18 cellular contexts compared by ENCODE assay signal in the genomic region with DNA sequence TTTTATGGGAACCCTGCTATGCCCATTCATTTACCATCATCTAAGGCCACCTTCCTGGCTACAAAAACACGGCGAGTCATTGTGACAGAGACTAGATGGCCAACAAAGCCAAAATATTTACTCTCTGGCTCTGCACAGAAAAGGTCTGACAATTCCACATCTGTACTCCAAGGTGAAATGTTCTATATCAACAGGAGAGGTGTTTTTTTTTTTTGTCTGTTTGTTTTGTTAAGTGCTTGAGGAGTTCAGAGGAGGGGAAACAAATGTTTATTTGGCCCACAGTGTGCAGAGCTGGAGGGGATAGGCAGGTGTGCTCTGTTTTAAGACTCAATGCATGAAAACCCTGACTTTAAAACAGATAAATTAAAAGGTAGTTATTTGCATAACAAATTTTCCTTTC. TPM values are rescaled to one million over a fixed set of nuclear protein-coding genes. Genes with fewer than 3 reads are reported as not detected.
A peak's percentile ranks its signal among the peaks of the same experiment; 100 is the strongest.
DNase-seq lines count a peak whose midpoint lies in the region; ATAC-seq and TF ChIP-seq lines count a peak whose summit lies in the region.
"Had no signal": no experiment of that assay in that cellular context is flagged by ENCODE, and none has a peak within 500 bp of the region (broad histone marks: within the 10 kb centered on the region; RNA-seq: fewer than 3 reads in every experiment).

No MANE protein-coding gene starts in this region.

- no peak for DNase-seq in CD4-positive, alpha-beta T cell
- DNase-seq in DMS53 treated with DMSO at 0.1 percent for 48 hours (lab: John Stamatoyannopoulos, UW; ENCODE audit: unreplicated experiment) (peak; percentile 89), NCI-H2196 (lab: John Stamatoyannopoulos, UW; ENCODE audit: unreplicated experiment) (peak; percentile 20), globus pallidus (ENCODE audit: low spot score) (no peak)
- no peak for DNase-seq in activated T-helper 2 cell treated with anti-CD3 and anti-CD28 coated beads, Interferon-gamma antibody, Interleukin-2, Interleukin-4, amounts not matched to agents 10 μg/mL and 5 μg/mL and 100 μg/mL, durations not matched to agents 14 hours and 24 hours and 36 hours (ENCODE audit: low spot score)
- DNase-seq: hypothalamus; left ventricle myocardium superior; retina; stimulated activated CD4-positive, alpha-beta T cell treated with anti-CD3 and anti-CD28 coated beads, Interleukin-4, amount 100 ng/mL, for 4 hours; stimulated activated naive CD4-positive, alpha-beta T cell treated with Interleukin-2 at 50 U/mL for 16 hours had no signal

- no peaks in the 10 kb centered on the region for H3K27me3 ChIP-seq in CD4-positive, alpha-beta T cell (ENCODE audit: control insufficient read depth, insufficient read depth, low read length)
- H3K27me3 ChIP-seq: BLaER1 had no signal

- CTCF ChIA-PET in CD4-positive, alpha-beta T cell (lab: Charles Lee) = interaction anchor here (0.7 to 2.9 kb wide), 7 partner anchors 10 to 413 kb away, joined by 3 to 15 read pairs (median 4); a partner anchor contains a TSS

- peaks cover 49% of the 10 kb centered on the region for H3K36me3 Mint-ChIP-seq in CD4-positive, alpha-beta T cell (ENCODE audit: low read depth)
- H3K36me3 Mint-ChIP-seq in activated T-helper 2 cell treated with anti-CD3 and anti-CD28 coated beads, Interferon-gamma antibody, Interleukin-2, Interleukin-4, amounts not matched to agents 10 μg/mL and 5 μg/mL and 100 μg/mL, durations not matched to agents 14 hours and 24 hours and 36 hours (ENCODE audit: low read depth) = peaks cover 41% of the 10 kb centered on the region

- H3K9me3 Mint-ChIP-seq in CD4-positive, alpha-beta T cell = no peaks in the 10 kb centered on the region
- no peaks in the 10 kb centered on the region for H3K9me3 Mint-ChIP-seq in activated T-helper 2 cell treated with anti-CD3 and anti-CD28 coated beads, Interferon-gamma antibody, Interleukin-2, Interleukin-4, amounts not matched to agents 10 μg/mL and 5 μg/mL and 100 μg/mL, durations not matched to agents 14 hours and 24 hours and 36 hours
- H3K9me3 Mint-ChIP-seq: nephron had no signal

- no peaks in the 10 kb centered on the region for H3K27me3 Mint-ChIP-seq in CD4-positive, alpha-beta T cell
- H3K27me3 Mint-ChIP-seq in activated T-helper 2 cell treated with anti-CD3 and anti-CD28 coated beads, Interferon-gamma antibody, Interleukin-2, Interleukin-4, amounts not matched to agents 10 μg/mL and 5 μg/mL and 100 μg/mL, durations not matched to agents 14 hours and 24 hours and 36 hours (ENCODE audit: low read depth) = no peaks in the 10 kb centered on the region

- peaks cover 95% of the 10 kb centered on the region for H3K4me1 Mint-ChIP-seq in CD4-positive, alpha-beta T cell (ENCODE audit: low read depth)
- H3K4me1 Mint-ChIP-seq in activated T-helper 2 cell treated with anti-CD3 and anti-CD28 coated beads, Interferon-gamma antibody, Interleukin-2, Interleukin-4, amounts not matched to agents 10 μg/mL and 5 μg/mL and 100 μg/mL, durations not matched to agents 14 hours and 24 hours and 36 hours (ENCODE audit: low read depth) = peaks cover 88% of the 10 kb centered on the region

- POLR2A ChIA-PET in CD4-positive, alpha-beta T cell (lab: Charles Lee) = interaction anchor here (1.0 to 2.8 kb wide), 5 partner anchors 15 to 281 kb away, joined by 3 to 13 read pairs (median 7); no protein-coding TSS in a partner anchor

- no peak for TF ChIP-seq CTCF in CD4-positive, alpha-beta T cell (IDR thresholded peaks at IDR 0.05)

- H3K4me3 Mint-ChIP-seq in CD4-positive, alpha-beta T cell = peak overlapping the region; percentile 38
- H3K4me3 Mint-ChIP-seq in activated T-helper 2 cell treated with anti-CD3 and anti-CD28 coated beads, Interferon-gamma antibody, Interleukin-2, Interleukin-4, amounts not matched to agents 10 μg/mL and 5 μg/mL and 100 μg/mL, durations not matched to agents 14 hours and 24 hours and 36 hours (ENCODE audit: low read depth) = no peak overlapping the region
- H3K4me3 Mint-ChIP-seq: nephron had no signal

- no peaks in the 10 kb centered on the region for H3K9me3 ChIP-seq in CD4-positive, alpha-beta T cell (ENCODE audit: control insufficient read depth, low read length)
- H3K9me3 ChIP-seq: BLaER1 had no signal

- ATAC-seq in CD4-positive, alpha-beta T cell (ENCODE audit: poor library complexity) = no peak
- ATAC-seq in GM21576 (IDR thresholded peaks at IDR 0.05; ENCODE audit: unreplicated experiment) = no peak
- ATAC-seq in GM21390 (IDR thresholded peaks at IDR 0.05; ENCODE audit: unreplicated experiment) = no peak
- no peak for ATAC-seq in GM18517 (IDR thresholded peaks at IDR 0.05; ENCODE audit: unreplicated experiment)
- ATAC-seq: HCT116, left ventricle myocardium superior had no signal

- peak overlapping the region; percentile 68 for H3K27ac ChIP-seq in CD4-positive, alpha-beta T cell (ENCODE audit: low read depth, low read length)
- H3K27ac ChIP-seq: BLaER1 had no signal

- H3K27ac Mint-ChIP-seq in CD4-positive, alpha-beta T cell = no peak overlapping the region
- peak overlapping the region; percentile 64 for H3K27ac Mint-ChIP-seq in activated T-helper 2 cell treated with anti-CD3 and anti-CD28 coated beads, Interferon-gamma antibody, Interleukin-2, Interleukin-4, amounts not matched to agents 10 μg/mL and 5 μg/mL and 100 μg/mL, durations not matched to agents 14 hours and 24 hours and 36 hours
- H3K27ac Mint-ChIP-seq: nephron had no signal

- intact Hi-C loops in CD4-positive, alpha-beta T cell (cut with DNase I, micrococcal nuclease) = loop anchor here (1.0 to 5.0 kb wide), 12 partner anchors 15 to 409 kb away; a partner anchor contains a TSS
- intact Hi-C loops in activated T-helper 2 cell treated with anti-CD3 and anti-CD28 coated beads, Interferon-gamma antibody, Interleukin-2, Interleukin-4, amounts not matched to agents 10 μg/mL and 5 μg/mL and 100 μg/mL, durations not matched to agents 14 hours and 24 hours and 36 hours (cut with micrococcal nuclease) = no loop called here

RNA-seq across cellular contexts. Expression of a gene that starts 18.5 kb away (rescaled TPM):
- 1 to 10 TPM; 5.7 to 6.5 TPM for total RNA-seq in CD4-positive, alpha-beta T cell
- 1.7 and 2.0 TPM in 2 replicates for total RNA-seq in activated T-helper 2 cell treated with anti-CD3 and anti-CD28 coated beads, Interferon-gamma antibody, Interleukin-2, Interleukin-4, amounts not matched to agents 10 μg/mL and 5 μg/mL and 100 μg/mL, durations not matched to agents 14 hours and 24 hours and 36 hours
- total RNA-seq: cerebellum, HT-29, left ventricle myocardium superior had no signal

RNA-seq across cellular contexts. Expression of a gene that starts 40.8 kb away (rescaled TPM):
- total RNA-seq in CD4-positive, alpha-beta T cell = 10 to 100 TPM; 65.3 to 75.6 TPM
- total RNA-seq in activated T-helper 2 cell treated with anti-CD3 and anti-CD28 coated beads, Interferon-gamma antibody, Interleukin-2, Interleukin-4, amounts not matched to agents 10 μg/mL and 5 μg/mL and 100 μg/mL, durations not matched to agents 14 hours and 24 hours and 36 hours = 44.1 and 46.5 TPM in 2 replicates
- total RNA-seq: HT-29 had no signal

RNA-seq across cellular contexts. Expression of a gene that starts 48.1 kb away (rescaled TPM):
- total RNA-seq in CD4-positive, alpha-beta T cell = under 1 TPM in 1 of 2 experiments, not detected in 1; 0.47 TPM
- total RNA-seq in activated T-helper 2 cell treated with anti-CD3 and anti-CD28 coated beads, Interferon-gamma antibody, Interleukin-2, Interleukin-4, amounts not matched to agents 10 μg/mL and 5 μg/mL and 100 μg/mL, durations not matched to agents 14 hours and 24 hours and 36 hours = 0.11 TPM in 2 replicates
- total RNA-seq: cerebellum, HT-29, left ventricle myocardium superior had no signal

RNA-seq across cellular contexts. Expression of a gene that starts 53.1 kb away (rescaled TPM):
- 1 to 10 TPM; 5.2 to 6.8 TPM for total RNA-seq in CD4-positive, alpha-beta T cell
- 0.07 and 0.11 TPM in 2 replicates for total RNA-seq in activated T-helper 2 cell treated with anti-CD3 and anti-CD28 coated beads, Interferon-gamma antibody, Interleukin-2, Interleukin-4, amounts not matched to agents 10 μg/mL and 5 μg/mL and 100 μg/mL, durations not matched to agents 14 hours and 24 hours and 36 hours

Comparison
In these comparisons a context has a peak if more than half of its experiments do, and no peak if none do; other contexts are left out.
1. DNase-seq: peak in DMS53 treated with DMSO at 0.1 percent for 48 hours (single experiment) and NCI-H2196 (single experiment); none in CD4-positive, alpha-beta T cell (0 of 10), activated T-helper 2 cell treated with anti-CD3 and anti-CD28 coated beads, Interferon-gamma antibody, Interleukin-2, Interleukin-4, amounts not matched to agents 10 μg/mL and 5 μg/mL and 100 μg/mL, durations not matched to agents 14 hours and 24 hours and 36 hours (single experiment) and globus pallidus (single experiment).